ENCODE assay signal across 8 cellular contexts in genomic region chr1:150281221-150281757, GRCh38. TPM values are rescaled to one million over a fixed set of nuclear protein-coding genes. Genes with fewer than 3 reads are reported as not detected.
DNase-seq lines count a peak whose midpoint lies in the region; ATAC-seq and TF ChIP-seq lines count a peak whose summit lies in the region.

No MANE protein-coding gene starts in this region.

- 0 out of 2 replicates have a peak, but pooled peaks cover 4% of the 10 kb centered on the region for H3K36me3 ChIP-seq in ACC112 (ENCODE audit: insufficient read depth, low read length)
- H3K36me3 ChIP-seq in endocrine pancreas (ENCODE audit: control insufficient read depth, insufficient read depth, low read length) = no peaks in the 10 kb centered on the region

- H3K27me3 Mint-ChIP-seq in activated CD4-positive, alpha-beta memory T cell treated with anti-CD3 and anti-CD28 coated beads, Interleukin-2, amount 10 ng/mL, durations not matched to agents 7 days and 5 days = peaks cover 10% of the 10 kb centered on the region
- H3K27me3 Mint-ChIP-seq in mesothelial cell of epicardium (ENCODE audit: low read depth) = peaks cover 20% of the 10 kb centered on the region

- H3K79me2 ChIP-seq in ACC112 (ENCODE audit: control insufficient read depth, insufficient read depth, low read length, unreplicated experiment) = no peaks in the 10 kb centered on the region

- H3K4me1 Mint-ChIP-seq in activated CD4-positive, alpha-beta memory T cell treated with anti-CD3 and anti-CD28 coated beads, Interleukin-2, amount 10 ng/mL, durations not matched to agents 7 days and 5 days = peaks cover 30% of the 10 kb centered on the region
- peaks cover 34% of the 10 kb centered on the region for H3K4me1 Mint-ChIP-seq in mesothelial cell of epicardium

- H3K9me3 Mint-ChIP-seq in activated CD4-positive, alpha-beta memory T cell treated with anti-CD3 and anti-CD28 coated beads, Interleukin-2, amount 10 ng/mL, durations not matched to agents 7 days and 5 days = no peaks in the 10 kb centered on the region
- H3K9me3 Mint-ChIP-seq in mesothelial cell of epicardium = no peaks in the 10 kb centered on the region

- H3K27me3 ChIP-seq in ACC112 (ENCODE audit: insufficient read depth, low read length) = no peaks in the 10 kb centered on the region
- no peaks in the 10 kb centered on the region for H3K27me3 ChIP-seq in endocrine pancreas (ENCODE audit: control insufficient read depth, insufficient read depth, low read length)

- POLR2A ChIA-PET in activated CD4-positive, alpha-beta memory T cell treated with anti-CD3 and anti-CD28 coated beads, Interleukin-2, amount 10 ng/mL, durations not matched to agents 7 days and 5 days (lab: Charles Lee) = interaction anchor here (1.0 to 1.6 kb wide), 6 partner anchors 9 to 47 kb away, joined by 3 to 10 read pairs (median 6); partner anchors contain the start of genes APH1A and C1orf54

- peak; percentile 47 for TF ChIP-seq CTCF in mesothelial cell of epicardium (IDR thresholded peaks at IDR 0.05; ENCODE audit: unreplicated experiment)

- peak; percentile 75 to 94 for DNase-seq in NCI-H526 (lab: John Stamatoyannopoulos, UW)
- DNase-seq in activated CD4-positive, alpha-beta memory T cell treated with anti-CD3 and anti-CD28 coated beads, Interleukin-2, amount 10 ng/mL, durations not matched to agents 7 days and 5 days = peak; percentile 60
- peak in 1 of 2 experiments; percentile 56 for DNase-seq in mesothelial cell of epicardium (ENCODE audit: low spot score in 2 of 2, unreplicated experiment in 2 of 2)
- DNase-seq in stimulated activated CD8-positive, alpha-beta memory T cell treated with anti-CD3 and anti-CD28 coated beads, Interleukin-15, amount 100 ng/mL, for 48 hours (ENCODE audit: low read depth in 2 of 2) = peak; percentile 30 to 38

- H3K4me1 ChIP-seq in ACC112 (ENCODE audit: control insufficient read depth, insufficient read depth, low read length, unreplicated experiment) (peaks cover 11% of the 10 kb centered on the region), endocrine pancreas (ENCODE audit: control insufficient read depth, insufficient read depth, low read length) (peaks cover 5% of the 10 kb centered on the region)

- peaks cover 11% of the 10 kb centered on the region for H3K36me3 Mint-ChIP-seq in activated CD4-positive, alpha-beta memory T cell treated with anti-CD3 and anti-CD28 coated beads, Interleukin-2, amount 10 ng/mL, durations not matched to agents 7 days and 5 days (ENCODE audit: low read depth)
- H3K36me3 Mint-ChIP-seq in mesothelial cell of epicardium = peaks cover 10% of the 10 kb centered on the region

- H3K27ac Mint-ChIP-seq in activated CD4-positive, alpha-beta memory T cell treated with anti-CD3 and anti-CD28 coated beads, Interleukin-2, amount 10 ng/mL, durations not matched to agents 7 days and 5 days = no peak overlapping the region
- H3K27ac Mint-ChIP-seq in mesothelial cell of epicardium = peak overlapping the region; percentile 88

- ATAC-seq in GM21619 (IDR thresholded peaks at IDR 0.05; ENCODE audit: unreplicated experiment) (peak; percentile 45), HG02852 (IDR thresholded peaks at IDR 0.05; ENCODE audit: unreplicated experiment) (no peak)

- H3K27ac ChIP-seq in ACC112 (ENCODE audit: low read depth, low read length) = peak overlapping the region; percentile 90

- H3K4me3 ChIP-seq in ACC112 (ENCODE audit: low read depth, low read length) (peak overlapping the region; percentile 82), endocrine pancreas (ENCODE audit: control insufficient read depth, insufficient read depth, low read length) (peak overlapping the region; percentile 70)

- CTCF ChIA-PET in activated CD4-positive, alpha-beta memory T cell treated with anti-CD3 and anti-CD28 coated beads, Interleukin-2, amount 10 ng/mL, durations not matched to agents 7 days and 5 days (lab: Charles Lee) = interaction anchor here (0.8 to 6.4 kb wide), 5 partner anchors 8 to 94 kb away, joined by 3 to 63 read pairs (median 3); partner anchors contain the start of gene CA14

- peak overlapping the region; percentile 97 for H2AFZ ChIP-seq in ACC112 (ENCODE audit: low read length, unreplicated experiment)

- H3K4me3 Mint-ChIP-seq in activated CD4-positive, alpha-beta memory T cell treated with anti-CD3 and anti-CD28 coated beads, Interleukin-2, amount 10 ng/mL, durations not matched to agents 7 days and 5 days = peak overlapping the region; percentile 77
- peak overlapping the region; percentile 74 for H3K4me3 Mint-ChIP-seq in mesothelial cell of epicardium

- H3K9me3 ChIP-seq in endocrine pancreas (ENCODE audit: control insufficient read depth, low read length) = no peaks in the 10 kb centered on the region

- H3K9ac ChIP-seq in endocrine pancreas (ENCODE audit: control insufficient read depth, insufficient read depth, low read length) = peak overlapping the region; percentile 74

RNA-seq across cellular contexts. Expression of gene CIART, which starts 1.1 kb away (rescaled TPM):
- 1 to 10 TPM; 1.5 to 1.7 TPM for total RNA-seq in activated CD4-positive, alpha-beta memory T cell treated with anti-CD3 and anti-CD28 coated beads, Interleukin-2, amount 10 ng/mL, durations not matched to agents 7 days and 5 days
- 9.2 to 10.6 TPM (median 9.8 TPM) in 3 replicates for total RNA-seq in mesothelial cell of epicardium

RNA-seq across cellular contexts. Expression of gene C1orf54, which starts 8.7 kb away (rescaled TPM):
- 1 to 10 TPM; 4.1 TPM for total RNA-seq in activated CD4-positive, alpha-beta memory T cell treated with anti-CD3 and anti-CD28 coated beads, Interleukin-2, amount 10 ng/mL, durations not matched to agents 7 days and 5 days
- total RNA-seq in mesothelial cell of epicardium = 17.7 to 19.9 TPM (median 19.0 TPM) in 3 replicates

RNA-seq across cellular contexts. Expression of gene MRPS21, which starts 12.4 kb away (rescaled TPM):
- total RNA-seq in activated CD4-positive, alpha-beta memory T cell treated with anti-CD3 and anti-CD28 coated beads, Interleukin-2, amount 10 ng/mL, durations not matched to agents 7 days and 5 days = 10 to 100 TPM; 67.2 to 68.2 TPM
- total RNA-seq in mesothelial cell of epicardium = 64.3 to 65.6 TPM (median 65.5 TPM) in 3 replicates

RNA-seq across cellular contexts. Expression of gene APH1A, which starts 12.5 kb away (rescaled TPM):
- 100 to 1,000 TPM; 142 to 144 TPM for total RNA-seq in activated CD4-positive, alpha-beta memory T cell treated with anti-CD3 and anti-CD28 coated beads, Interleukin-2, amount 10 ng/mL, durations not matched to agents 7 days and 5 days
- total RNA-seq in mesothelial cell of epicardium = 138 to 145 TPM (median 143 TPM) in 3 replicates

RNA-seq across cellular contexts. Expression of gene CA14, which starts 23.7 kb away (rescaled TPM):
- not detected for total RNA-seq in activated CD4-positive, alpha-beta memory T cell treated with anti-CD3 and anti-CD28 coated beads, Interleukin-2, amount 10 ng/mL, durations not matched to agents 7 days and 5 days
- total RNA-seq in mesothelial cell of epicardium = 3.8 to 5.0 TPM (median 3.8 TPM) in 3 replicates
